ENCODE assay signal across 8 cellular contexts in genomic region chr6:73308712-73309533, GRCh38. TPM values are rescaled to one million over a fixed set of nuclear protein-coding genes. Genes with fewer than 3 reads are reported as not detected.
A peak's percentile ranks its signal among the peaks of the same experiment; 100 is the strongest.
DNase-seq lines count a peak whose midpoint lies in the region; ATAC-seq and TF ChIP-seq lines count a peak whose summit lies in the region.

No MANE protein-coding gene starts in this region.

- intact Hi-C loops in activated CD4-positive, alpha-beta T cell treated with anti-CD3 and anti-CD28 coated beads for 36 hours (cut with DNase I, micrococcal nuclease), result loop anchor here in 1 of 2 experiments (2.0 kb wide), 1 partner anchor 46 kb away; the partner anchor contains the start of gene KHDC1

- H3K27me3 Mint-ChIP-seq in activated CD4-positive, alpha-beta T cell treated with anti-CD3 and anti-CD28 coated beads for 36 hours, result peaks cover 24% of the 10 kb centered on the region
- H3K27me3 Mint-ChIP-seq in chondrocyte (ENCODE audit: low read depth), result no peaks in the 10 kb centered on the region

- peak overlapping the region; percentile 90 for H3K4me3 Mint-ChIP-seq in activated CD4-positive, alpha-beta T cell treated with anti-CD3 and anti-CD28 coated beads for 36 hours
- H3K4me3 Mint-ChIP-seq in chondrocyte (ENCODE audit: unreplicated experiment), result peak overlapping the region; percentile 96

- peak overlapping the region; percentile 59 for H3K4me3 ChIP-seq in mesodermal cell (ENCODE audit: extremely low read depth, insufficient read depth, low read length, poor library complexity, severe bottlenecking)

- no peaks in the 10 kb centered on the region for H3K36me3 Mint-ChIP-seq in activated CD4-positive, alpha-beta T cell treated with anti-CD3 and anti-CD28 coated beads for 36 hours (ENCODE audit: low read depth)
- peaks cover 8% of the 10 kb centered on the region for H3K36me3 Mint-ChIP-seq in chondrocyte (ENCODE audit: low read depth)

- no peak for ATAC-seq in activated CD4-positive, alpha-beta T cell treated with anti-CD3 and anti-CD28 coated beads for 36 hours
- no peak for ATAC-seq in HG02870 (IDR thresholded peaks at IDR 0.05; ENCODE audit: unreplicated experiment)

- POLR2A ChIA-PET in activated CD4-positive, alpha-beta T cell treated with anti-CD3 and anti-CD28 coated beads for 36 hours (lab: Charles Lee), result interaction anchor here (0.6 to 0.7 kb wide), 2 partner anchors 80 to 86 kb away, joined by 3 to 4 read pairs; no protein-coding TSS in a partner anchor

- no peaks in the 10 kb centered on the region for H3K36me3 ChIP-seq in mesodermal cell (ENCODE audit: control insufficient read depth, insufficient read depth, low read length)

- peak; percentile 64 for TF ChIP-seq CTCF in chondrocyte (IDR thresholded peaks at IDR 0.05)

- no peak for DNase-seq in activated CD4-positive, alpha-beta T cell treated with anti-CD3 and anti-CD28 coated beads for 36 hours
- DNase-seq in activated CD4-positive, alpha-beta T cell treated with anti-CD3 and anti-CD28 coated beads, Interleukin-2, amount 50 U/mL, for 4 hours, result no peak
- DNase-seq in NCI-H226, result peak; percentile 24
- DNase-seq in chondrocyte (ENCODE audit: low spot score), result no peak
- no peak for DNase-seq in SIG-M5 (lab: John Stamatoyannopoulos, UW)
- DNase-seq in activated CD4-positive, alpha-beta T cell treated with anti-CD3 and anti-CD28 coated beads for 4 hours, result no peak

- H3K4me1 Mint-ChIP-seq in activated CD4-positive, alpha-beta T cell treated with anti-CD3 and anti-CD28 coated beads for 36 hours, result peaks cover 20% of the 10 kb centered on the region
- H3K4me1 Mint-ChIP-seq in chondrocyte (ENCODE audit: low read depth), result peaks cover 35% of the 10 kb centered on the region

- H3K27ac Mint-ChIP-seq in activated CD4-positive, alpha-beta T cell treated with anti-CD3 and anti-CD28 coated beads for 36 hours, result peak overlapping the region; percentile 88
- peak overlapping the region; percentile 93 for H3K27ac Mint-ChIP-seq in chondrocyte (ENCODE audit: unreplicated experiment)

- CTCF ChIA-PET in activated CD4-positive, alpha-beta T cell treated with anti-CD3 and anti-CD28 coated beads for 36 hours (lab: Charles Lee), result interaction anchor here (0.5 to 2.0 kb wide), 7 partner anchors 11 to 343 kb away, joined by 3 to 8 read pairs (median 4); no protein-coding TSS in a partner anchor

- no peak overlapping the region for H3K27ac ChIP-seq in mesodermal cell (ENCODE audit: low read depth, low read length, severe bottlenecking)

- H3K4me1 ChIP-seq in mesodermal cell (ENCODE audit: control insufficient read depth, insufficient read depth, low read length, poor library complexity, severe bottlenecking), result no peaks in the 10 kb centered on the region

- H3K9me3 Mint-ChIP-seq in activated CD4-positive, alpha-beta T cell treated with anti-CD3 and anti-CD28 coated beads for 36 hours (ENCODE audit: low read depth), result no peaks in the 10 kb centered on the region
- peaks cover 3% of the 10 kb centered on the region for H3K9me3 Mint-ChIP-seq in chondrocyte (ENCODE audit: low read depth)

- H3K9me3 ChIP-seq in mesodermal cell (ENCODE audit: control insufficient read depth, low read length), result no peaks in the 10 kb centered on the region

- 69 to 79% methylated on average over 10 to 23 of the region's 26 CpGs for WGBS in mesodermal cell (ENCODE audit: insufficient coverage in 2 of 2), 2 experiments

RNA-seq across cellular contexts. Expression of gene DPPA5, which starts 45.2 kb away (rescaled TPM):
- not detected for total RNA-seq in activated CD4-positive, alpha-beta T cell treated with anti-CD3 and anti-CD28 coated beads for 36 hours
- not detected in 3 replicates for total RNA-seq in chondrocyte
- not detected for polyA plus RNA-seq in mesodermal cell (2013, experiment 1 of 2)
- not detected for polyA plus RNA-seq in mesodermal cell (2013, experiment 2 of 2)

RNA-seq across cellular contexts. Expression of gene KHDC1, which starts 45.9 kb away (rescaled TPM):
- total RNA-seq in activated CD4-positive, alpha-beta T cell treated with anti-CD3 and anti-CD28 coated beads for 36 hours, result 1 to 10 TPM; 2.8 to 4.2 TPM
- 4.0 to 4.5 TPM (median 4.3 TPM) in 3 replicates for total RNA-seq in chondrocyte
- polyA plus RNA-seq in mesodermal cell (2013, experiment 1 of 2), result 3.8 TPM
- 3.8 TPM for polyA plus RNA-seq in mesodermal cell (2013, experiment 2 of 2)

RNA-seq across cellular contexts. Expression of gene KHDC3L, which starts 53.5 kb away (rescaled TPM):
- not detected for total RNA-seq in activated CD4-positive, alpha-beta T cell treated with anti-CD3 and anti-CD28 coated beads for 36 hours
- 0.41 TPM in 1 of 3 replicates, not detected in the others for total RNA-seq in chondrocyte
- polyA plus RNA-seq in mesodermal cell (2013, experiment 1 of 2), result not detected
- polyA plus RNA-seq in mesodermal cell (2013, experiment 2 of 2), result not detected
